Comparison of ENCODE assay signal across 1 cellular context in the genomic region with DNA sequence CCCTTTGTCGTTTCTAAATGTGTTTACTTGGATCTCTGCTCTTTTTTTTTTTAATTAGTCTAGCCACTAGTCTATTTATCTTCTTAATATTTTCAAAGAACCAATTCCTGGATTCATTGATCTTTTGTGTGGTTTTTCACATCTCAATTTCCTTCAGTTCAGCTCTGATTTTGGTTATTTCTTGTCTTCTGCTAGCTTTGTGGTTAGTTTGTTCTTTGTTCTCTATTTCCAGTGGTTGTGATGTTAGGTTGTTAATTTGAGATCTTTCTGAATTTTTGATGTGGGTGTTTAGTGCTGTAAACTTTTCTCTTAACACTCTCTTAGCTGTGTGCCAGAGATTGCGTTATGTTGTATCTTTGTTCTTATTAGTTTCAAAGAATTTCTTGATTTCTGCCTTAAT.
TF ChIP-seq lines count a peak whose summit lies in the region.

No MANE protein-coding gene starts in this region.

TF ChIP-seq in GM12878, 131 proteins besides CTCF, POLR2A, EP300 and RAD21 (continued from another document and continues in another):
- TF ChIP-seq, protein P1, sequence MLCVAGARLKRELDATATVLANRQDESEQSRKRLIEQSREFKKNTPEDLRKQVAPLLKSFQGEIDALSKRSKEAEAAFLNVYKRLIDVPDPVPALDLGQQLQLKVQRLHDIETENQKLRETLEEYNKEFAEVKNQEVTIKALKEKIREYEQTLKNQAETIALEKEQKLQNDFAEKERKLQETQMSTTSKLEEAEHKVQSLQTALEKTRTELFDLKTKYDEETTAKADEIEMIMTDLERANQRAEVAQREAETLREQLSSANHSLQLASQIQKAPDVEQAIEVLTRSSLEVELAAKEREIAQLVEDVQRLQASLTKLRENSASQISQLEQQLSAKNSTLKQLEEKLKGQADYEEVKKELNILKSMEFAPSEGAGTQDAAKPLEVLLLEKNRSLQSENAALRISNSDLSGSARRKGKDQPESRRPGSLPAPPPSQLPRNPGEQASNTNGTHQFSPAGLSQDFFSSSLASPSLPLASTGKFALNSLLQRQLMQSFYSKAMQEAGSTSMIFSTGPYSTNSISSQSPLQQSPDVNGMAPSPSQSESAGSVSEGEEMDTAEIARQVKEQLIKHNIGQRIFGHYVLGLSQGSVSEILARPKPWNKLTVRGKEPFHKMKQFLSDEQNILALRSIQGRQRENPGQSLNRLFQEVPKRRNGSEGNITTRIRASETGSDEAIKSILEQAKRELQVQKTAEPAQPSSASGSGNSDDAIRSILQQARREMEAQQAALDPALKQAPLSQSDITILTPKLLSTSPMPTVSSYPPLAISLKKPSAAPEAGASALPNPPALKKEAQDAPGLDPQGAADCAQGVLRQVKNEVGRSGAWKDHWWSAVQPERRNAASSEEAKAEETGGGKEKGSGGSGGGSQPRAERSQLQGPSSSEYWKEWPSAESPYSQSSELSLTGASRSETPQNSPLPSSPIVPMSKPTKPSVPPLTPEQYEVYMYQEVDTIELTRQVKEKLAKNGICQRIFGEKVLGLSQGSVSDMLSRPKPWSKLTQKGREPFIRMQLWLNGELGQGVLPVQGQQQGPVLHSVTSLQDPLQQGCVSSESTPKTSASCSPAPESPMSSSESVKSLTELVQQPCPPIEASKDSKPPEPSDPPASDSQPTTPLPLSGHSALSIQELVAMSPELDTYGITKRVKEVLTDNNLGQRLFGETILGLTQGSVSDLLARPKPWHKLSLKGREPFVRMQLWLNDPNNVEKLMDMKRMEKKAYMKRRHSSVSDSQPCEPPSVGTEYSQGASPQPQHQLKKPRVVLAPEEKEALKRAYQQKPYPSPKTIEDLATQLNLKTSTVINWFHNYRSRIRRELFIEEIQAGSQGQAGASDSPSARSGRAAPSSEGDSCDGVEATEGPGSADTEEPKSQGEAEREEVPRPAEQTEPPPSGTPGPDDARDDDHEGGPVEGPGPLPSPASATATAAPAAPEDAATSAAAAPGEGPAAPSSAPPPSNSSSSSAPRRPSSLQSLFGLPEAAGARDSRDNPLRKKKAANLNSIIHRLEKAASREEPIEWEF (IDR thresholded peaks at IDR 0.05; ENCODE audit: insufficient replicate concordance, low read depth, low read length), result peak; percentile 76
- TF ChIP-seq, protein P2, sequence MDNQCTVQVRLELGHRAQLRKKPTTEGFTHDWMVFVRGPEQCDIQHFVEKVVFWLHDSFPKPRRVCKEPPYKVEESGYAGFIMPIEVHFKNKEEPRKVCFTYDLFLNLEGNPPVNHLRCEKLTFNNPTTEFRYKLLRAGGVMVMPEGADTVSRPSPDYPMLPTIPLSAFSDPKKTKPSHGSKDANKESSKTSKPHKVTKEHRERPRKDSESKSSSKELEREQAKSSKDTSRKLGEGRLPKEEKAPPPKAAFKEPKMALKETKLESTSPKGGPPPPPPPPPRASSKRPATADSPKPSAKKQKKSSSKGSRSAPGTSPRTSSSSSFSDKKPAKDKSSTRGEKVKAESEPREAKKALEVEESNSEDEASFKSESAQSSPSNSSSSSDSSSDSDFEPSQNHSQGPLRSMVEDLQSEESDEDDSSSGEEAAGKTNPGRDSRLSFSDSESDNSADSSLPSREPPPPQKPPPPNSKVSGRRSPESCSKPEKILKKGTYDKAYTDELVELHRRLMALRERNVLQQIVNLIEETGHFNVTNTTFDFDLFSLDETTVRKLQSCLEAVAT (IDR thresholded peaks at IDR 0.05), result 0 out of 2 replicates have a peak, but pooled peaks have one; percentile 58
- TF ChIP-seq, protein P3, sequence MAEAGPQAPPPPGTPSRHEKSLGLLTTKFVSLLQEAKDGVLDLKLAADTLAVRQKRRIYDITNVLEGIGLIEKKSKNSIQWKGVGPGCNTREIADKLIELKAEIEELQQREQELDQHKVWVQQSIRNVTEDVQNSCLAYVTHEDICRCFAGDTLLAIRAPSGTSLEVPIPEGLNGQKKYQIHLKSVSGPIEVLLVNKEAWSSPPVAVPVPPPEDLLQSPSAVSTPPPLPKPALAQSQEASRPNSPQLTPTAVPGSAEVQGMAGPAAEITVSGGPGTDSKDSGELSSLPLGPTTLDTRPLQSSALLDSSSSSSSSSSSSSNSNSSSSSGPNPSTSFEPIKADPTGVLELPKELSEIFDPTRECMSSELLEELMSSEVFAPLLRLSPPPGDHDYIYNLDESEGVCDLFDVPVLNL (IDR thresholded peaks at IDR 0.05; ENCODE audit: low read depth, low read length), result no peak
- no peak for TF ChIP-seq NFYA (IDR thresholded peaks at IDR 0.05; ENCODE audit: borderline replicate concordance, low read depth, low read length)
- TF ChIP-seq, protein P4, sequence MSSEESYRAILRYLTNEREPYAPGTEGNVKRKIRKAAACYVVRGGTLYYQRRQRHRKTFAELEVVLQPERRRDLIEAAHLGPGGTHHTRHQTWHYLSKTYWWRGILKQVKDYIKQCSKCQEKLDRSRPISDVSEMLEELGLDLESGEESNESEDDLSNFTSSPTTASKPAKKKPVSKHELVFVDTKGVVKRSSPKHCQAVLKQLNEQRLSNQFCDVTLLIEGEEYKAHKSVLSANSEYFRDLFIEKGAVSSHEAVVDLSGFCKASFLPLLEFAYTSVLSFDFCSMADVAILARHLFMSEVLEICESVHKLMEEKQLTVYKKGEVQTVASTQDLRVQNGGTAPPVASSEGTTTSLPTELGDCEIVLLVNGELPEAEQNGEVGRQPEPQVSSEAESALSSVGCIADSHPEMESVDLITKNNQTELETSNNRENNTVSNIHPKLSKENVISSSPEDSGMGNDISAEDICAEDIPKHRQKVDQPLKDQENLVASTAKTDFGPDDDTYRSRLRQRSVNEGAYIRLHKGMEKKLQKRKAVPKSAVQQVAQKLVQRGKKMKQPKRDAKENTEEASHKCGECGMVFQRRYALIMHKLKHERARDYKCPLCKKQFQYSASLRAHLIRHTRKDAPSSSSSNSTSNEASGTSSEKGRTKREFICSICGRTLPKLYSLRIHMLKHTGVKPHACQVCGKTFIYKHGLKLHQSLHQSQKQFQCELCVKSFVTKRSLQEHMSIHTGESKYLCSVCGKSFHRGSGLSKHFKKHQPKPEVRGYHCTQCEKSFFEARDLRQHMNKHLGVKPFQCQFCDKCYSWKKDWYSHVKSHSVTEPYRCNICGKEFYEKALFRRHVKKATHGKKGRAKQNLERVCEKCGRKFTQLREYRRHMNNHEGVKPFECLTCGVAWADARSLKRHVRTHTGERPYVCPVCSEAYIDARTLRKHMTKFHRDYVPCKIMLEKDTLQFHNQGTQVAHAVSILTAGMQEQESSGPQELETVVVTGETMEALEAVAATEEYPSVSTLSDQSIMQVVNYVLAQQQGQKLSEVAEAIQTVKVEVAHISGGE (CRISPR knock-in tag; IDR thresholded peaks at IDR 0.05), result no peak
- 0 out of 2 replicates have a peak, but pooled peaks have one; percentile 51 for TF ChIP-seq NBN (IDR thresholded peaks at IDR 0.05)
- TF ChIP-seq RUNX3 (IDR thresholded peaks at IDR 0.05; ENCODE audit: low read length), result peak; percentile 78
- TF ChIP-seq, protein P5, sequence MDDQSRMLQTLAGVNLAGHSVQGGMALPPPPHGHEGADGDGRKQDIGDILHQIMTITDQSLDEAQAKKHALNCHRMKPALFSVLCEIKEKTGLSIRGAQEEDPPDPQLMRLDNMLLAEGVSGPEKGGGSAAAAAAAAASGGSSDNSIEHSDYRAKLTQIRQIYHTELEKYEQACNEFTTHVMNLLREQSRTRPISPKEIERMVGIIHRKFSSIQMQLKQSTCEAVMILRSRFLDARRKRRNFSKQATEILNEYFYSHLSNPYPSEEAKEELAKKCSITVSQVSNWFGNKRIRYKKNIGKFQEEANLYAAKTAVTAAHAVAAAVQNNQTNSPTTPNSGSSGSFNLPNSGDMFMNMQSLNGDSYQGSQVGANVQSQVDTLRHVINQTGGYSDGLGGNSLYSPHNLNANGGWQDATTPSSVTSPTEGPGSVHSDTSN (IDR thresholded peaks at IDR 0.05; ENCODE audit: insufficient replicate concordance, low read depth, low read length), result no peak
- no peak for TF ChIP-seq MYC (IDR thresholded peaks at IDR 0.05; ENCODE audit: insufficient read depth, insufficient read length, insufficient replicate concordance, low read length, severe bottlenecking)
- no peak for TF ChIP-seq ZBED1 (IDR thresholded peaks at IDR 0.05; ENCODE audit: borderline replicate concordance)
- no peak for TF ChIP-seq RCOR1 (conservative IDR thresholded peaks at IDR 0.05; ENCODE audit: low read depth, low read length)
- TF ChIP-seq ZNF384 (IDR thresholded peaks at IDR 0.05; ENCODE audit: borderline replicate concordance, low read depth, low read length), result no peak
- TF ChIP-seq MTA2 (IDR thresholded peaks at IDR 0.05; ENCODE audit: low read depth), result peak; percentile 80
- peak; percentile 59 to 69; a peak in 3 of 4 replicates for TF ChIP-seq IKZF2 (IDR thresholded peaks at IDR 0.05)
- TF ChIP-seq NFIC (IDR thresholded peaks at IDR 0.05; ENCODE audit: low read depth, low read length), result no peak
- no peak for TF ChIP-seq MYB (IDR thresholded peaks at IDR 0.05; ENCODE audit: borderline replicate concordance, low read depth, low read length)
- no peak for TF ChIP-seq YY1 (IDR thresholded peaks at IDR 0.05; ENCODE audit: low read depth, low read length)
- no peak for TF ChIP-seq CREB1 (IDR thresholded peaks at IDR 0.05; ENCODE audit: low read depth)
- TF ChIP-seq, protein P6, sequence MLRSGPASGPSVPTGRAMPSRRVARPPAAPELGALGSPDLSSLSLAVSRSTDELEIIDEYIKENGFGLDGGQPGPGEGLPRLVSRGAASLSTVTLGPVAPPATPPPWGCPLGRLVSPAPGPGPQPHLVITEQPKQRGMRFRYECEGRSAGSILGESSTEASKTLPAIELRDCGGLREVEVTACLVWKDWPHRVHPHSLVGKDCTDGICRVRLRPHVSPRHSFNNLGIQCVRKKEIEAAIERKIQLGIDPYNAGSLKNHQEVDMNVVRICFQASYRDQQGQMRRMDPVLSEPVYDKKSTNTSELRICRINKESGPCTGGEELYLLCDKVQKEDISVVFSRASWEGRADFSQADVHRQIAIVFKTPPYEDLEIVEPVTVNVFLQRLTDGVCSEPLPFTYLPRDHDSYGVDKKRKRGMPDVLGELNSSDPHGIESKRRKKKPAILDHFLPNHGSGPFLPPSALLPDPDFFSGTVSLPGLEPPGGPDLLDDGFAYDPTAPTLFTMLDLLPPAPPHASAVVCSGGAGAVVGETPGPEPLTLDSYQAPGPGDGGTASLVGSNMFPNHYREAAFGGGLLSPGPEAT (IDR thresholded peaks at IDR 0.05; ENCODE audit: low read depth), result peak; percentile 33; the same call in 1 of the 2 replicates
- TF ChIP-seq, protein P7, sequence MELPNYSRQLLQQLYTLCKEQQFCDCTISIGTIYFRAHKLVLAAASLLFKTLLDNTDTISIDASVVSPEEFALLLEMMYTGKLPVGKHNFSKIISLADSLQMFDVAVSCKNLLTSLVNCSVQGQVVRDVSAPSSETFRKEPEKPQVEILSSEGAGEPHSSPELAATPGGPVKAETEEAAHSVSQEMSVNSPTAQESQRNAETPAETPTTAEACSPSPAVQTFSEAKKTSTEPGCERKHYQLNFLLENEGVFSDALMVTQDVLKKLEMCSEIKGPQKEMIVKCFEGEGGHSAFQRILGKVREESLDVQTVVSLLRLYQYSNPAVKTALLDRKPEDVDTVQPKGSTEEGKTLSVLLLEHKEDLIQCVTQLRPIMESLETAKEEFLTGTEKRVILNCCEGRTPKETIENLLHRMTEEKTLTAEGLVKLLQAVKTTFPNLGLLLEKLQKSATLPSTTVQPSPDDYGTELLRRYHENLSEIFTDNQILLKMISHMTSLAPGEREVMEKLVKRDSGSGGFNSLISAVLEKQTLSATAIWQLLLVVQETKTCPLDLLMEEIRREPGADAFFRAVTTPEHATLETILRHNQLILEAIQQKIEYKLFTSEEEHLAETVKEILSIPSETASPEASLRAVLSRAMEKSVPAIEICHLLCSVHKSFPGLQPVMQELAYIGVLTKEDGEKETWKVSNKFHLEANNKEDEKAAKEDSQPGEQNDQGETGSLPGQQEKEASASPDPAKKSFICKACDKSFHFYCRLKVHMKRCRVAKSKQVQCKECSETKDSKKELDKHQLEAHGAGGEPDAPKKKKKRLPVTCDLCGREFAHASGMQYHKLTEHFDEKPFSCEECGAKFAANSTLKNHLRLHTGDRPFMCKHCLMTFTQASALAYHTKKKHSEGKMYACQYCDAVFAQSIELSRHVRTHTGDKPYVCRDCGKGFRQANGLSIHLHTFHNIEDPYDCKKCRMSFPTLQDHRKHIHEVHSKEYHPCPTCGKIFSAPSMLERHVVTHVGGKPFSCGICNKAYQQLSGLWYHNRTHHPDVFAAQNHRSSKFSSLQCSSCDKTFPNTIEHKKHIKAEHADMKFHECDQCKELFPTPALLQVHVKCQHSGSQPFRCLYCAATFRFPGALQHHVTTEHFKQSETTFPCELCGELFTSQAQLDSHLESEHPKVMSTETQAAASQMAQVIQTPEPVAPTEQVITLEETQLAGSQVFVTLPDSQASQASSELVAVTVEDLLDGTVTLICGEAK (IDR thresholded peaks at IDR 0.05; ENCODE audit: borderline replicate concordance), result no peak
- TF ChIP-seq, protein P8, sequence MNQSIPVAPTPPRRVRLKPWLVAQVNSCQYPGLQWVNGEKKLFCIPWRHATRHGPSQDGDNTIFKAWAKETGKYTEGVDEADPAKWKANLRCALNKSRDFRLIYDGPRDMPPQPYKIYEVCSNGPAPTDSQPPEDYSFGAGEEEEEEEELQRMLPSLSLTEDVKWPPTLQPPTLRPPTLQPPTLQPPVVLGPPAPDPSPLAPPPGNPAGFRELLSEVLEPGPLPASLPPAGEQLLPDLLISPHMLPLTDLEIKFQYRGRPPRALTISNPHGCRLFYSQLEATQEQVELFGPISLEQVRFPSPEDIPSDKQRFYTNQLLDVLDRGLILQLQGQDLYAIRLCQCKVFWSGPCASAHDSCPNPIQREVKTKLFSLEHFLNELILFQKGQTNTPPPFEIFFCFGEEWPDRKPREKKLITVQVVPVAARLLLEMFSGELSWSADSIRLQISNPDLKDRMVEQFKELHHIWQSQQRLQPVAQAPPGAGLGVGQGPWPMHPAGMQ (IDR thresholded peaks at IDR 0.05; ENCODE audit: borderline replicate concordance), result no peak
- no peak for TF ChIP-seq ZNF207 (IDR thresholded peaks at IDR 0.05; ENCODE audit: borderline replicate concordance)
- no peak for TF ChIP-seq ZNF217 (IDR thresholded peaks at IDR 0.05)
- TF ChIP-seq GABPA (IDR thresholded peaks at IDR 0.05; ENCODE audit: low read depth), result no peak
- TF ChIP-seq, protein P9, sequence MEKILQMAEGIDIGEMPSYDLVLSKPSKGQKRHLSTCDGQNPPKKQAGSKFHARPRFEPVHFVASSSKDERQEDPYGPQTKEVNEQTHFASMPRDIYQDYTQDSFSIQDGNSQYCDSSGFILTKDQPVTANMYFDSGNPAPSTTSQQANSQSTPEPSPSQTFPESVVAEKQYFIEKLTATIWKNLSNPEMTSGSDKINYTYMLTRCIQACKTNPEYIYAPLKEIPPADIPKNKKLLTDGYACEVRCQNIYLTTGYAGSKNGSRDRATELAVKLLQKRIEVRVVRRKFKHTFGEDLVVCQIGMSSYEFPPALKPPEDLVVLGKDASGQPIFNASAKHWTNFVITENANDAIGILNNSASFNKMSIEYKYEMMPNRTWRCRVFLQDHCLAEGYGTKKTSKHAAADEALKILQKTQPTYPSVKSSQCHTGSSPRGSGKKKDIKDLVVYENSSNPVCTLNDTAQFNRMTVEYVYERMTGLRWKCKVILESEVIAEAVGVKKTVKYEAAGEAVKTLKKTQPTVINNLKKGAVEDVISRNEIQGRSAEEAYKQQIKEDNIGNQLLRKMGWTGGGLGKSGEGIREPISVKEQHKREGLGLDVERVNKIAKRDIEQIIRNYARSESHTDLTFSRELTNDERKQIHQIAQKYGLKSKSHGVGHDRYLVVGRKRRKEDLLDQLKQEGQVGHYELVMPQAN (conservative IDR thresholded peaks at IDR 0.05), result no peak
- TF ChIP-seq SRF (IDR thresholded peaks at IDR 0.05; ENCODE audit: low read depth in 2 of 2, low read length in 2 of 2), result no peak
- no peak for TF ChIP-seq TCF12 (IDR thresholded peaks at IDR 0.05; ENCODE audit: low read depth, low read length)
- TF ChIP-seq ZZZ3 (IDR thresholded peaks at IDR 0.05; ENCODE audit: control insufficient read depth, insufficient read length, low read depth), result no peak
- TF ChIP-seq PML (IDR thresholded peaks at IDR 0.05; ENCODE audit: low read length), result no peak
- no peak for TF ChIP-seq SIX5 (IDR thresholded peaks at IDR 0.05; ENCODE audit: low read depth, low read length, severe bottlenecking)
- no peak for TF ChIP-seq CHD1 (IDR thresholded peaks at IDR 0.05; ENCODE audit: low read depth, low read length)
